13 cellular contexts compared by ENCODE assay signal in the genomic region with DNA sequence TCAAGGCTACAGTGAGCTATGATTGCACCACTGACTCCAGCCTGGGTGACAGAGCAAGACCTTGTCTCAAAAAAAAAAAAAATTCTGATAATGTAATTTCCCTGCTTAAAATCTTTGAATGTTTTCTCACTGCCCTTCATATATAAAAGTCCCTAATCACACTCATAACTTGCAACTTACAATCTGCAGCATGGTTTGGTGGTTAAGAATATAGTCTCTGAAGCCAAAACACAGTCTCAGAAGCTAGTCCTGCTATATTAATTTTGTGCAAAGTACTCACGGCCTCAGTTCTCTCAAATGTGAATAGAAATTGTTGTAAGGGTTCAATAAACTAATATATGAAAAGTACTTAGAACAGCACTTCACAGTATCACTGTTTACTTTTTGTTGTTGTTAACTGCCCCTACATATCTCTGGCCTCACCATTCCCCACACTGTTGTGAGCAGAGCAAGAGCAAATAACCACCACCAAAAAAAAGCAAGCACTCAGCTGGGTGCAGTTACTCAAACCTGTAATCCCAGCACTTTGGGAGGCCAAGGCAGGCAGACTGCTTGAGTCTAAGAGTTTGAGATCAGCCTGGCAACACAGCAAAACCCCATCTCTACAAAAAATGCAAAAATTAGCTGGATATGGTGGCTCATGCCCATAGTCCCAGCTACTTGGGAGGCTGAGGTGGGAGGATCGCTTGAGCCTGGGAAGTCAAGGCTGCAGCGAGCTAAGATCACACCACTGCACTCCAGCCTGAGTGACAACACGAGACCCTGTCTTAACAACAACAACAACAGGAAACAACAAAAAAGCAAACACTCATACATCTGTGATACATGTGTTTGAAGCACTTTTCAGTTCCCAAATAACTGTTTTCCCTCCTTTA. TPM values are rescaled to one million over a fixed set of nuclear protein-coding genes. Genes with fewer than 3 reads are reported as not detected.
DNase-seq lines count a peak whose midpoint lies in the region; ATAC-seq and TF ChIP-seq lines count a peak whose summit lies in the region.
"Had no signal": no experiment of that assay in that cellular context is flagged by ENCODE, and none has a peak within 500 bp of the region (broad histone marks: within the 10 kb centered on the region; RNA-seq: fewer than 3 reads in every experiment).

No MANE protein-coding gene starts in this region.

- H3K36me3 Mint-ChIP-seq in CD4-positive, alpha-beta memory T cell = peaks cover 0 to 7% of the 10 kb centered on the region in 2 donors
- H3K36me3 Mint-ChIP-seq in H9 (ENCODE audit: insufficient read depth in 1 of 3, low read depth in 3 of 3) = no peaks in the 10 kb centered on the region
- peaks cover 0 to 6% of the 10 kb centered on the region in 2 donors for H3K36me3 Mint-ChIP-seq in activated naive CD4-positive, alpha-beta T cell treated with anti-CD3 and anti-CD28 coated beads, Interleukin-2, amount 50 U/mL, for 72 hours
- peaks cover 0 to 5% (median 0%) of the 10 kb centered on the region in 5 donors for H3K36me3 Mint-ChIP-seq in naive thymus-derived CD4-positive, alpha-beta T cell

- H3K9me3 Mint-ChIP-seq in CD4-positive, alpha-beta memory T cell = no peaks in the 10 kb centered on the region
- no peaks in the 10 kb centered on the region for H3K9me3 Mint-ChIP-seq in H9
- H3K9me3 Mint-ChIP-seq in activated naive CD4-positive, alpha-beta T cell treated with anti-CD3 and anti-CD28 coated beads, Interleukin-2, amount 50 U/mL, for 72 hours = no peaks in the 10 kb centered on the region
- peaks cover 0 to 2% (median 0%) of the 10 kb centered on the region in 11 donors for H3K9me3 Mint-ChIP-seq in naive thymus-derived CD4-positive, alpha-beta T cell

- TF ChIP-seq CTCF in H9 (conservative IDR thresholded peaks at IDR 0.05) (no peak), brain microvascular endothelial cell (IDR thresholded peaks at IDR 0.05; ENCODE audit: low read depth, low read length, missing control alignments) (no peak)

- no peak overlapping the region for H3K56ac ChIP-seq in H9 (ENCODE audit: insufficient read length, low read depth, low read length)

- no peak overlapping the region for H3T11ph ChIP-seq in H9 (ENCODE audit: low read length)

- H2BK120ac ChIP-seq in H9 (ENCODE audit: low read depth, low read length, poor library complexity, severe bottlenecking) = no peak overlapping the region

- peak overlapping the region in 7 of 8 donors; percentile 27 to 81 (median 57) for H3K4me3 Mint-ChIP-seq in CD4-positive, alpha-beta memory T cell
- H3K4me3 Mint-ChIP-seq in H9 = no peak overlapping the region
- peak overlapping the region in 7 of 10 donors; percentile 15 to 76 (median 46) for H3K4me3 Mint-ChIP-seq in naive thymus-derived CD4-positive, alpha-beta T cell

- H2BK12ac ChIP-seq in H9 (ENCODE audit: insufficient read length, low read depth, low read length) = no peak overlapping the region

- POLR2A ChIA-PET in CD4-positive, alpha-beta memory T cell (lab: Charles Lee; ENCODE audit: partially characterized antibody) = interaction anchor here (0.6 to 1.5 kb wide), 3 partner anchors 22 to 453 kb away, joined by 3 to 5 read pairs (median 4); a partner anchor contains a TSS
- POLR2A ChIA-PET in naive thymus-derived CD4-positive, alpha-beta T cell (lab: Charles Lee) = no interaction called here

- no peak overlapping the region for H3K4me2 ChIP-seq in H9 (ENCODE audit: insufficient read depth, insufficient read length, low read length)

- no peak for DNase-seq in CD4-positive, alpha-beta memory T cell
- DNase-seq in H9 (no peak), germinal center (ENCODE audit: low spot score) (no peak), COR-L47 (lab: John Stamatoyannopoulos, UW) (no peak), brain microvascular endothelial cell (no peak)
- no peak for DNase-seq in activated naive CD4-positive, alpha-beta T cell treated with anti-CD3 and anti-CD28 coated beads, Interleukin-2, amount 50 U/mL, for 72 hours (ENCODE audit: low spot score in 2 of 2)
- DNase-seq in naive thymus-derived CD4-positive, alpha-beta T cell = no peak
- DNase-seq: GDM1; NCI-H187 treated with DMSO at 0.1 percent for 48 hours; retina; stimulated activated CD4-positive, alpha-beta T cell treated with anti-CD3 and anti-CD28 coated beads, Interleukin-2, amount 100 ng/mL, for 48 hours; uterus had no signal

- WGBS in H9 (ENCODE audit: extremely low coverage, insufficient read length, low lambda C conversion rate) = no CpG with 5 or more reads among the region's 4 CpGs

- peak overlapping the region; percentile 17 for H3K27ac ChIP-seq in CD4-positive, alpha-beta memory T cell (ENCODE audit: low read depth, low read length)
- H3K27ac ChIP-seq in H9 (ENCODE audit: insufficient read length, low read depth, low read length) = no peak overlapping the region
- H3K27ac ChIP-seq in naive thymus-derived CD4-positive, alpha-beta T cell (ENCODE audit: low read depth, low read length) = peak overlapping the region; percentile 61
- H3K27ac ChIP-seq in brain microvascular endothelial cell = no peak overlapping the region
- H3K27ac ChIP-seq: esophagus muscularis mucosa, uterus had no signal

- H3K79me1 ChIP-seq in H9 (ENCODE audit: insufficient read depth, low read depth, low read length, poor library complexity, severe bottlenecking) = no peaks in the 10 kb centered on the region

- no peak overlapping the region; the same call in 1 of the 2 replicates for H3K14ac ChIP-seq in H9 (ENCODE audit: insufficient read depth, low read length)

- no peaks in the 10 kb centered on the region for H4K20me1 ChIP-seq in H9 (ENCODE audit: control insufficient read depth, insufficient read depth, insufficient read length)

- no peaks in the 10 kb centered on the region for H3K27me3 ChIP-seq in CD4-positive, alpha-beta memory T cell (ENCODE audit: insufficient read depth, low read length)
- H3K27me3 ChIP-seq in H9 (ENCODE audit: insufficient read depth, low read length) (no peaks in the 10 kb centered on the region; the same call in 1 of the 2 replicates), brain microvascular endothelial cell (replicated peaks) (no peaks in the 10 kb centered on the region)
- no peaks in the 10 kb centered on the region for H3K27me3 ChIP-seq in naive thymus-derived CD4-positive, alpha-beta T cell (ENCODE audit: control insufficient read depth in 2 of 2, insufficient read depth in 2 of 2, low read length in 2 of 2)
- H3K27me3 ChIP-seq: esophagus muscularis mucosa, uterus had no signal

- H3K4me3 ChIP-seq in CD4-positive, alpha-beta memory T cell (ENCODE audit: low read length in 2 of 2) = no peak overlapping the region
- H3K4me3 ChIP-seq in naive thymus-derived CD4-positive, alpha-beta T cell (ENCODE audit: low read length) = no peak overlapping the region
- H3K4me3 ChIP-seq in brain microvascular endothelial cell (ENCODE audit: low read depth, low read length) = no peak overlapping the region
- H3K4me3 ChIP-seq: esophagus muscularis mucosa, uterus had no signal

- no peak overlapping the region for H4K91ac ChIP-seq in H9 (ENCODE audit: insufficient read length, low read depth, low read length)

- peaks cover 66% of the 10 kb centered on the region for H3K4me1 ChIP-seq in CD4-positive, alpha-beta memory T cell (ENCODE audit: insufficient read depth, low read length)
- H3K4me1 ChIP-seq in H9 (ENCODE audit: insufficient read depth, low read length) = no peaks in the 10 kb centered on the region
- H3K4me1 ChIP-seq in naive thymus-derived CD4-positive, alpha-beta T cell (ENCODE audit: control insufficient read depth in 2 of 2, insufficient read depth in 2 of 2, low read length in 2 of 2) = peaks cover 26 to 30% of the 10 kb centered on the region in 2 donors
- H3K4me1 ChIP-seq: uterus had no signal

- ATAC-seq in activated naive CD4-positive, alpha-beta T cell treated with anti-CD3 and anti-CD28 coated beads, Interleukin-2, amount 50 U/mL, for 72 hours = no peak
- ATAC-seq in naive thymus-derived CD4-positive, alpha-beta T cell = peak; percentile 27

- H2AK5ac ChIP-seq in H9 (ENCODE audit: insufficient read length, low read length) = no peak overlapping the region

- no peak overlapping the region for H4K8ac ChIP-seq in H9 (replicated peaks; ENCODE audit: insufficient read length, low read depth, low read length)

- CTCF ChIA-PET in CD4-positive, alpha-beta memory T cell (lab: Charles Lee; ENCODE audit: partially characterized antibody) = no interaction called here
- CTCF ChIA-PET in naive thymus-derived CD4-positive, alpha-beta T cell (lab: Charles Lee) = no interaction called here

- no peak overlapping the region for H3K4ac ChIP-seq in H9 (ENCODE audit: low read depth, low read length)

- no peak overlapping the region for H2BK5ac ChIP-seq in H9 (ENCODE audit: insufficient read length, low read length)

- no peak overlapping the region for H3K18ac ChIP-seq in H9 (ENCODE audit: insufficient read length, low read depth, low read length)

- H2AFZ ChIP-seq in H9 (ENCODE audit: low read length) = no peak overlapping the region

- no peaks in the 10 kb centered on the region for H3K36me3 ChIP-seq in CD4-positive, alpha-beta memory T cell (ENCODE audit: insufficient read depth, low read length)
- peaks cover 0 to 3% (median 0%) of the 10 kb centered on the region in 3 experiments for H3K36me3 ChIP-seq in naive thymus-derived CD4-positive, alpha-beta T cell (ENCODE audit: control insufficient read depth in 2 of 3, insufficient read depth in 3 of 3, low read length in 3 of 3)
- H3K36me3 ChIP-seq in brain microvascular endothelial cell (replicated peaks) = no peaks in the 10 kb centered on the region
- H3K36me3 ChIP-seq: uterus had no signal

- peaks cover 3% of the 10 kb centered on the region for H3K23me2 ChIP-seq in H9 (ENCODE audit: insufficient read length, low read depth, low read length, poor library complexity, severe bottlenecking)

- H3K9ac ChIP-seq in H9 (ENCODE audit: extremely low read depth, insufficient read length, low read length) = no peak overlapping the region

- H3K23ac ChIP-seq in H9 (ENCODE audit: insufficient read length, low read depth, low read length) = no peak overlapping the region

- no peak overlapping the region for H2BK20ac ChIP-seq in H9 (ENCODE audit: low read depth, low read length, poor library complexity, severe bottlenecking)

- no peaks in the 10 kb centered on the region for H3K9me3 ChIP-seq in CD4-positive, alpha-beta memory T cell (ENCODE audit: control insufficient read depth in 1 of 2, low read length in 2 of 2)
- H3K9me3 ChIP-seq in H9 (ENCODE audit: control insufficient read depth, low read depth, low read length) = no peaks in the 10 kb centered on the region
- no peaks in the 10 kb centered on the region for H3K9me3 ChIP-seq in naive thymus-derived CD4-positive, alpha-beta T cell (ENCODE audit: control insufficient read depth in 2 of 3, low read length in 3 of 3)
- H3K9me3 ChIP-seq: esophagus muscularis mucosa, uterus had no signal

- peak overlapping the region; percentile 64 to 87 (median 80) for H3K27ac Mint-ChIP-seq in CD4-positive, alpha-beta memory T cell
- H3K27ac Mint-ChIP-seq in H9 = peak overlapping the region in 2 of 3 experiments; percentile 12 to 86; a peak in 2 of 7 replicates
- peak overlapping the region; percentile 47 to 84 for H3K27ac Mint-ChIP-seq in activated naive CD4-positive, alpha-beta T cell treated with anti-CD3 and anti-CD28 coated beads, Interleukin-2, amount 50 U/mL, for 72 hours
- peak overlapping the region; percentile 60 to 93 (median 81) for H3K27ac Mint-ChIP-seq in naive thymus-derived CD4-positive, alpha-beta T cell

- H2BK15ac ChIP-seq in H9 (ENCODE audit: low read depth, low read length) = no peak overlapping the region

- peaks cover 34 to 57% (median 47%) of the 10 kb centered on the region in 4 donors for H3K4me1 Mint-ChIP-seq in CD4-positive, alpha-beta memory T cell
- peaks cover 6 to 10% of the 10 kb centered on the region in 2 experiments for H3K4me1 Mint-ChIP-seq in H9
- peaks cover 40 to 65% (median 52%) of the 10 kb centered on the region in 7 donors for H3K4me1 Mint-ChIP-seq in naive thymus-derived CD4-positive, alpha-beta T cell

- no peak overlapping the region for H4K5ac ChIP-seq in H9 (ENCODE audit: insufficient read length, low read depth, low read length)

- H3K79me2 ChIP-seq in H9 (ENCODE audit: insufficient read depth, low read length) = peaks cover 4% of the 10 kb centered on the region; the same call in 1 of the 2 replicates

- no peaks in the 10 kb centered on the region for H3K27me3 Mint-ChIP-seq in CD4-positive, alpha-beta memory T cell
- H3K27me3 Mint-ChIP-seq in H9 (ENCODE audit: low read depth) = no peaks in the 10 kb centered on the region
- H3K27me3 Mint-ChIP-seq in naive thymus-derived CD4-positive, alpha-beta T cell = no peaks in the 10 kb centered on the region

- intact Hi-C loops in CD4-positive, alpha-beta memory T cell (cut with micrococcal nuclease) = no loop called here
- intact Hi-C loops in naive thymus-derived CD4-positive, alpha-beta T cell (cut with micrococcal nuclease) = no loop called here

- in situ Hi-C loops in brain microvascular endothelial cell (cut with HindIII; ENCODE audit: low pct_ligation_motif_present, low sequenced_read_pairs) = no loop called here

RNA-seq across cellular contexts. Expression of a gene that starts 22.4 kb away (rescaled TPM):
- total RNA-seq in CD4-positive, alpha-beta memory T cell = 100 to 1,000 TPM; 105 to 107 TPM
- polyA plus RNA-seq in CD4-positive, alpha-beta memory T cell = 10 to 100 TPM in 1 of 2 donors, 1 to 10 TPM in 1; 7.6 to 35.6 TPM
- 30.3 and 32.8 TPM in 2 replicates for total RNA-seq in H9 (2021)
- 10 to 100 TPM; 43.0 to 69.4 TPM for total RNA-seq in activated naive CD4-positive, alpha-beta T cell treated with anti-CD3 and anti-CD28 coated beads, Interleukin-2, amount 50 U/mL, for 72 hours
- total RNA-seq in naive thymus-derived CD4-positive, alpha-beta T cell = 100 to 1,000 TPM in 2 of 5 experiments, 10 to 100 TPM in 3; 57.2 to 109 (median 95.1) TPM
- polyA plus RNA-seq in naive thymus-derived CD4-positive, alpha-beta T cell = 10 to 100 TPM; 20.1 to 34.9 TPM

Comparison
In these comparisons a context has a peak if more than half of its experiments do, and no peak if none do; other contexts are left out.
1. H3K27ac ChIP-seq: peak in CD4-positive, alpha-beta memory T cell (single experiment) and naive thymus-derived CD4-positive, alpha-beta T cell (single experiment); none in H9 (single experiment) and brain microvascular endothelial cell (single experiment).
2. H3K4me3 Mint-ChIP-seq: peak in CD4-positive, alpha-beta memory T cell (7 of 8) and naive thymus-derived CD4-positive, alpha-beta T cell (7 of 10); none in H9 (0 of 2).
3. Peak in every context shown above with its lines, with median percentiles within 50 percentile points of each other: H3K27ac Mint-ChIP-seq.